ENCODE assay signal across 1 cellular context in genomic region chr3:163362154-163362553, GRCh38.
TF ChIP-seq lines count a peak whose summit lies in the region.

No MANE protein-coding gene starts in this region.

TF ChIP-seq in SK-N-SH, 30 proteins besides CTCF, POLR2A, EP300 and RAD21 (continued from another document):
- TF ChIP-seq PBX3 (IDR thresholded peaks at IDR 0.05): no peak
- TF ChIP-seq ZBTB33 (IDR thresholded peaks at IDR 0.05; ENCODE audit: borderline replicate concordance, low read depth): no peak
- no peak for TF ChIP-seq NRF1 (IDR thresholded peaks at IDR 0.05; ENCODE audit: low read depth, low read length)
- no peak for TF ChIP-seq FOSL2 (IDR thresholded peaks at IDR 0.05; ENCODE audit: borderline replicate concordance, low read depth)
- TF ChIP-seq FOXM1 (IDR thresholded peaks at IDR 0.05; ENCODE audit: low read depth): no peak
- no peak for TF ChIP-seq SMC3 (IDR thresholded peaks at IDR 0.05; ENCODE audit: low read depth, low read length)
- no peak for TF ChIP-seq GABPA (IDR thresholded peaks at IDR 0.05; ENCODE audit: low read depth)
- TF ChIP-seq RXRA (IDR thresholded peaks at IDR 0.05; ENCODE audit: borderline replicate concordance, low read depth): no peak
- no peak for TF ChIP-seq EZH2phosphoT487 (IDR thresholded peaks at IDR 0.05; ENCODE audit: borderline replicate concordance, low read depth)
- peak; percentile 74 for TF ChIP-seq CHD2 (IDR thresholded peaks at IDR 0.05; ENCODE audit: low read length, partially characterized antibody)
- no peak for TF ChIP-seq RFX5 (IDR thresholded peaks at IDR 0.05; ENCODE audit: low read length)
- no peak for TF ChIP-seq YY1 (IDR thresholded peaks at IDR 0.05; ENCODE audit: low read depth)
- no peak for TF ChIP-seq ELF1 (IDR thresholded peaks at IDR 0.05)
- peak; percentile 85; the same call in 1 of the 2 replicates for TF ChIP-seq RCOR1 (IDR thresholded peaks at IDR 0.05; ENCODE audit: low read length)
- no peak for TF ChIP-seq USF1 (IDR thresholded peaks at IDR 0.05; ENCODE audit: borderline replicate concordance, low read depth)
- no peak for TF ChIP-seq USF2 (IDR thresholded peaks at IDR 0.05; ENCODE audit: borderline replicate concordance, low read depth, low read length)
- no peak for TF ChIP-seq MAX (IDR thresholded peaks at IDR 0.05; ENCODE audit: low read depth)
- no peak for TF ChIP-seq JUND (IDR thresholded peaks at IDR 0.05)
- no peak; the same call in 1 of the 2 replicates for TF ChIP-seq FOXJ3 (CRISPR knock-in tag; IDR thresholded peaks at IDR 0.05)
- TF ChIP-seq NFIC (IDR thresholded peaks at IDR 0.05; ENCODE audit: borderline replicate concordance): no peak
- no peak for TF ChIP-seq IRF3 (IDR thresholded peaks at IDR 0.05; ENCODE audit: low read depth, low read length)
- TF ChIP-seq MXI1 (IDR thresholded peaks at IDR 0.05; ENCODE audit: low read depth, low read length): no peak; the same call in 1 of the 2 replicates
- TF ChIP-seq MEF2A (IDR thresholded peaks at IDR 0.05; ENCODE audit: borderline replicate concordance, low read depth): no peak
